Comparison of ENCODE assay signal across 8 cellular contexts in genomic region chr3:149717391-149718056, GRCh38. TPM values are rescaled to one million over a fixed set of nuclear protein-coding genes. Genes with fewer than 3 reads are reported as not detected.
DNase-seq lines count a peak whose midpoint lies in the region; ATAC-seq and TF ChIP-seq lines count a peak whose summit lies in the region.

No MANE protein-coding gene starts in this region.

- DNase-seq in AG08396 (ENCODE audit: low spot score) (peak; percentile 63), MM.1S (peak; percentile 69), RWPE2 (ENCODE audit: low spot score) (no peak), type B pancreatic cell (ENCODE audit: extremely low spot score, unreplicated experiment) (no peak)

- H3K36me3 ChIP-seq in MM.1S (replicated peaks; ENCODE audit: insufficient read depth, low read length): no peaks in the 10 kb centered on the region
- H3K36me3 ChIP-seq in RWPE2 (ENCODE audit: low read depth): no peaks in the 10 kb centered on the region
- H3K36me3 ChIP-seq in duodenal mucosa (ENCODE audit: control insufficient read depth in 1 of 2, insufficient read depth in 2 of 2, low read length in 2 of 2): no peaks in the 10 kb centered on the region
- H3K36me3 ChIP-seq in liver (ENCODE audit: control insufficient read depth in 4 of 4, insufficient read depth in 3 of 4, low read depth in 1 of 4, low read length in 3 of 4): no peaks in the 10 kb centered on the region

- TF ChIP-seq CTCF in GM12873 (IDR thresholded peaks at IDR 0.05; ENCODE audit: insufficient read depth, low read depth, low read length, missing control alignments) (peak; percentile 63), MM.1S (IDR thresholded peaks at IDR 0.05; ENCODE audit: low read length) (peak; percentile 84), RWPE2 (IDR thresholded peaks at IDR 0.05; ENCODE audit: poor library complexity, severe bottlenecking) (peak; percentile 84), liver (IDR thresholded peaks at IDR 0.05; ENCODE audit: low read depth, low read length, missing input control) (peak; percentile 79), type B pancreatic cell (conservative IDR thresholded peaks at IDR 0.05) (peak; percentile 90)

- H3K4me3 ChIP-seq in MM.1S (ENCODE audit: low read length) (peak overlapping the region; percentile 58), RWPE2 (ENCODE audit: severe bottlenecking) (no peak overlapping the region), duodenal mucosa (ENCODE audit: low read depth in 1 of 2, low read length in 2 of 2) (peak overlapping the region; percentile 63 to 64), liver (ENCODE audit: low read depth in 1 of 3, low read length in 3 of 3) (peak overlapping the region in 2 of 3 donors; percentile 26 to 64)

- H3K4me2 ChIP-seq in MM.1S (ENCODE audit: low read depth, low read length): peak overlapping the region; percentile 90

- no peaks in the 10 kb centered on the region for H3K27me3 Mint-ChIP-seq in type B pancreatic cell

- peaks cover 7% of the 10 kb centered on the region for H3K4me1 Mint-ChIP-seq in type B pancreatic cell (ENCODE audit: unreplicated experiment)

- H2AFZ ChIP-seq in MM.1S (ENCODE audit: low read length): peak overlapping the region; percentile 70

- peak; percentile 91 to 96 for TF ChIP-seq RAD21 in liver (IDR thresholded peaks at IDR 0.05)

- H3K27ac ChIP-seq in MM.1S (ENCODE audit: low read length) (no peak overlapping the region), RWPE2 (ENCODE audit: poor library complexity, severe bottlenecking) (no peak overlapping the region), duodenal mucosa (ENCODE audit: low read depth, low read length) (no peak overlapping the region), liver (ENCODE audit: low read depth in 1 of 2, low read length in 2 of 2) (no peak overlapping the region)

- no peak overlapping the region for H3K4me3 Mint-ChIP-seq in type B pancreatic cell

- 12% methylated on average over 2 of the region's 2 CpGs for WGBS in liver

- H3K9me3 Mint-ChIP-seq in type B pancreatic cell: peaks cover 6% of the 10 kb centered on the region

- no peaks in the 10 kb centered on the region for H4K20me1 ChIP-seq in MM.1S (ENCODE audit: insufficient read depth, low read length)

- no peaks in the 10 kb centered on the region for H3K4me1 ChIP-seq in MM.1S (ENCODE audit: low read length)
- H3K4me1 ChIP-seq in RWPE2 (ENCODE audit: insufficient read depth, poor library complexity, severe bottlenecking): no peaks in the 10 kb centered on the region
- H3K4me1 ChIP-seq in duodenal mucosa (ENCODE audit: control insufficient read depth in 1 of 2, insufficient read depth in 2 of 2, low read length in 2 of 2): peaks cover 0 to 4% of the 10 kb centered on the region in 2 donors
- H3K4me1 ChIP-seq in liver (ENCODE audit: control insufficient read depth in 4 of 4, insufficient read depth in 4 of 4, low read length in 3 of 4): peaks cover 0 to 3% (median 2%) of the 10 kb centered on the region in 4 donors

- H3K36me3 Mint-ChIP-seq in type B pancreatic cell: no peaks in the 10 kb centered on the region

- H3K27me3 ChIP-seq in MM.1S (replicated peaks; ENCODE audit: insufficient read depth, low read length) (no peaks in the 10 kb centered on the region), RWPE2 (ENCODE audit: insufficient read depth, poor library complexity, severe bottlenecking) (no peaks in the 10 kb centered on the region), duodenal mucosa (ENCODE audit: control insufficient read depth in 1 of 2, insufficient read depth in 2 of 2, low read length in 2 of 2) (no peaks in the 10 kb centered on the region), liver (ENCODE audit: control insufficient read depth in 4 of 4, insufficient read depth in 4 of 4, low read length in 3 of 4) (no peaks in the 10 kb centered on the region)

- no peaks in the 10 kb centered on the region for H3F3A ChIP-seq in MM.1S (ENCODE audit: insufficient read depth, low read length)

- no peak overlapping the region for H3K27ac Mint-ChIP-seq in type B pancreatic cell

- no peaks in the 10 kb centered on the region for H3K9me3 ChIP-seq in MM.1S (replicated peaks; ENCODE audit: insufficient read depth, low read length)
- no peaks in the 10 kb centered on the region for H3K9me3 ChIP-seq in RWPE2 (ENCODE audit: severe bottlenecking)
- H3K9me3 ChIP-seq in duodenal mucosa (ENCODE audit: control insufficient read depth in 1 of 2, low read length in 2 of 2): peaks cover 0 to 8% of the 10 kb centered on the region in 2 donors
- H3K9me3 ChIP-seq in liver (ENCODE audit: control insufficient read depth in 4 of 4, low read length in 3 of 4): peaks cover 0 to 6% (median under 1%) of the 10 kb centered on the region in 4 donors

- no peaks in the 10 kb centered on the region for H3K79me2 ChIP-seq in MM.1S (ENCODE audit: low read length)

- H3K9ac ChIP-seq in MM.1S (ENCODE audit: low read length) (peak overlapping the region; percentile 36; the same call in 1 of the 2 replicates), duodenal mucosa (ENCODE audit: low read depth in 1 of 2, low read length in 2 of 2) (peak overlapping the region; percentile 30 to 52), liver (ENCODE audit: low read depth in 1 of 2, low read length in 2 of 2) (peak overlapping the region; percentile 25 to 77)

- H3K9me2 ChIP-seq in MM.1S (replicated peaks; ENCODE audit: insufficient read depth, low read length): no peaks in the 10 kb centered on the region

- ATAC-seq in RWPE2 (ENCODE audit: low read depth) (peak; percentile 49; the same call in 1 of the 3 replicates), GM18858 (IDR thresholded peaks at IDR 0.05; ENCODE audit: unreplicated experiment) (no peak)

TF ChIP-seq in liver, 16 proteins besides CTCF, POLR2A, EP300 and RAD21:
- TF ChIP-seq EGR1 (IDR thresholded peaks at IDR 0.05; ENCODE audit: low read depth in 2 of 2) (no peak), REST (IDR thresholded peaks at IDR 0.05) (no peak), FOXA1 (IDR thresholded peaks at IDR 0.05) (no peak), JUND (IDR thresholded peaks at IDR 0.05) (no peak), MAX (IDR thresholded peaks at IDR 0.05) (no peak), HNF4G (IDR thresholded peaks at IDR 0.05) (no peak), YY1 (IDR thresholded peaks at IDR 0.05) (no peak), NR2F2 (IDR thresholded peaks at IDR 0.05) (no peak), TAF1 (conservative IDR thresholded peaks at IDR 0.05) (no peak), FOXA2 (IDR thresholded peaks at IDR 0.05) (no peak), ATF3 (IDR thresholded peaks at IDR 0.05) (no peak), RXRA (IDR thresholded peaks at IDR 0.05) (no peak), ZBTB33 (IDR thresholded peaks at IDR 0.05) (no peak), HNF4A (conservative IDR thresholded peaks at IDR 0.05) (no peak), SP1 (IDR thresholded peaks at IDR 0.05) (no peak), GABPA (IDR thresholded peaks at IDR 0.05 in 1 of 2, conservative IDR thresholded peaks at IDR 0.05 in 1 of 2) (no peak)
TF ChIP-seq in liver: peak in this region for 0.

RNA-seq across cellular contexts. Expression of gene COMMD2, which starts 34.8 kb away (rescaled TPM):
- total RNA-seq in liver (10 to 100 TPM; 10.7 to 11.8 TPM), type B pancreatic cell (ENCODE audit: low replicate concordance) (53.2 and 55.7 TPM in 2 replicates)
- 10 to 100 TPM in 1 of 2 donors, 1 to 10 TPM in 1; 5.8 to 15.4 TPM for polyA plus RNA-seq in liver

RNA-seq across cellular contexts. Expression of gene WWTR1, which starts 59.7 kb away (rescaled TPM):
- total RNA-seq in liver (10 to 100 TPM in 1 of 2 donors, 1 to 10 TPM in 1; 4.5 to 11.8 TPM), type B pancreatic cell (ENCODE audit: low replicate concordance) (45.4 and 65.0 TPM in 2 replicates)
- 1 to 10 TPM; 8.9 to 9.2 TPM for polyA plus RNA-seq in liver

Comparison
In these comparisons a context has a peak if more than half of its experiments do, and no peak if none do; other contexts are left out.
1. DNase-seq: peak in AG08396 (single experiment) and MM.1S (single experiment); none in RWPE2 (single experiment) and type B pancreatic cell (single experiment).
2. Peak in every context shown above with its lines, with median percentiles within 50 percentile points of each other: CTCF ChIP-seq and H3K9ac ChIP-seq.